Comparison of ENCODE assay signal across 8 cellular contexts in genomic region chr10:132540456-132540855, GRCh38. TPM values are rescaled to one million over a fixed set of nuclear protein-coding genes. Genes with fewer than 3 reads are reported as not detected.
DNase-seq lines count a peak whose midpoint lies in the region; ATAC-seq and TF ChIP-seq lines count a peak whose summit lies in the region.

No MANE protein-coding gene starts in this region.

- H3K27me3 Mint-ChIP-seq in activated T-cell treated with anti-CD3 and anti-CD28 coated beads, Interleukin-2, amount 50 U/mL, for 4 hours (ENCODE audit: low read depth) = no peaks in the 10 kb centered on the region

- no peak for ATAC-seq in activated T-cell treated with anti-CD3 and anti-CD28 coated beads, Interleukin-2, amount 50 U/mL, for 4 hours

- no peaks in the 10 kb centered on the region for H3K9me3 ChIP-seq in tibial artery

- H3K4me1 ChIP-seq in tibial artery = peaks cover 0 to 82% (median 71%) of the 10 kb centered on the region in 4 donors

- peak overlapping the region; percentile 89 for H3K4me3 Mint-ChIP-seq in activated T-cell treated with anti-CD3 and anti-CD28 coated beads, Interleukin-2, amount 50 U/mL, for 4 hours

- no peak for DNase-seq in activated T-cell treated with anti-CD3 and anti-CD28 coated beads, Interleukin-2, amount 50 U/mL, for 4 hours
- no peak for DNase-seq in activated T-cell treated with anti-CD3 and anti-CD28 coated beads, Interleukin-2, amount 50 U/mL, for 48 hours
- peak; percentile 35 for DNase-seq in amniotic stem cell (lab: John Stamatoyannopoulos, UW)
- DNase-seq in islet precursor cell = peak; percentile 82
- peak; percentile 29 to 68 for DNase-seq in tibial artery
- no peak for DNase-seq in SHP77 (lab: John Stamatoyannopoulos, UW)
- DNase-seq in OCI-M2 (lab: John Stamatoyannopoulos, UW; ENCODE audit: unreplicated experiment) = no peak
- DNase-seq in NCI-H2107 treated with DMSO at 0.1 percent for 48 hours (lab: John Stamatoyannopoulos, UW; ENCODE audit: unreplicated experiment) = no peak

- no peaks in the 10 kb centered on the region for H3K36me3 ChIP-seq in tibial artery

- no peak for TF ChIP-seq CTCF in tibial artery (IDR thresholded peaks at IDR 0.05)

- intact Hi-C loops in tibial artery (cut with DNase I; ENCODE audit: low total_unique reads) = no loop called here

- no peaks in the 10 kb centered on the region for H3K9me3 Mint-ChIP-seq in activated T-cell treated with anti-CD3 and anti-CD28 coated beads, Interleukin-2, amount 50 U/mL, for 4 hours

- H3K27me3 ChIP-seq in tibial artery = no peaks in the 10 kb centered on the region

- H3K4me1 Mint-ChIP-seq in activated T-cell treated with anti-CD3 and anti-CD28 coated beads, Interleukin-2, amount 50 U/mL, for 4 hours (ENCODE audit: low read depth) = peaks cover 66% of the 10 kb centered on the region

- peaks cover 3% of the 10 kb centered on the region for H3K36me3 Mint-ChIP-seq in activated T-cell treated with anti-CD3 and anti-CD28 coated beads, Interleukin-2, amount 50 U/mL, for 4 hours (ENCODE audit: insufficient read depth)

- H3K27ac ChIP-seq in tibial artery = peak overlapping the region; percentile 86 to 89

- H3K4me3 ChIP-seq in tibial artery = peak overlapping the region; percentile 69 to 84

RNA-seq across cellular contexts. Expression of gene INPP5A, which starts 2.9 kb away (rescaled TPM):
- 1 to 10 TPM; 5.8 to 8.8 (median 6.9) TPM for total RNA-seq in activated T-cell treated with anti-CD3 and anti-CD28 coated beads, Interleukin-2, amount 50 U/mL, for 4 hours

Comparison
In these comparisons a context has a peak if more than half of its experiments do, and no peak if none do; other contexts are left out.
1. DNase-seq: peak in amniotic stem cell (single experiment), islet precursor cell (single experiment) and tibial artery (2 of 2); none in activated T-cell treated with anti-CD3 and anti-CD28 coated beads, Interleukin-2, amount 50 U/mL, for 4 hours (single experiment), activated T-cell treated with anti-CD3 and anti-CD28 coated beads, Interleukin-2, amount 50 U/mL, for 48 hours (0 of 2), SHP77 (0 of 2), OCI-M2 (single experiment) and NCI-H2107 treated with DMSO at 0.1 percent for 48 hours (single experiment).